Comparison of ENCODE assay signal across 1 cellular context in the genomic region with DNA sequence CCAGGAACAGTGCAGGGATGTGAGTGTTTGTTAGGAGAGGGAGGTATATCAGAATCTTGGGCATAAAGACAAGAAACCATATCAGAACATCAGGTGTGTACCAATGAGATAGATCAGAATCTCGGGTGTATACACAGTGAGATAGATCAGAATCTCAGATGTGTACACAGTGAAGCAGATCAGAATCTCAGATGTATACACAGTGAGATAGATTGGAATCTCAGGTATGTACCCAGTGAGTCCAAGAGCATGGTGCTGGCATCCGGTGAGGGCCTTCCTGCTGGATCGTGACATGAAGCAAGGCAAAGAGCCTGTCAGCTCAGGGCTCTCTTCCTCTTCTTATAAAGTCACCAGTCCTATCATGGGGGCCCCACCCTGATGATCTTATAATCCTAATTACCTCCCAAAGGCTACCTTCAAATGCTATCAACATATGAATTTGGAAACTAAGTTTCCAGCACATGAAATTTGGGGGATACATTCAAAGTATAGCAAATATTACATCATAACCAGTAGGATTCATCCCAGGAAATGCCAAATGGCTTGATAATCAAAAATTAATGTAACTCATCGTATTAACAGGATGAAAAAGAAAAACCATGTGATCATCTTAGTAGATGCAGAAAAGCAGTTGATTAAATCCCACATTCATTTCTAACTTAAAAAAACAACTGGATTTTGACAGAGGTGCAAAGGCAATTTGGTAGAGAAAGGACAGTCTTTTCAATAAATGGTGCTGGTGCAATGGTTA.
TF ChIP-seq lines count a peak whose summit lies in the region.

No MANE protein-coding gene starts in this region.

TF ChIP-seq in IMR-90, 13 proteins besides CTCF, POLR2A, EP300 and RAD21:
- TF ChIP-seq CEBPB (IDR thresholded peaks at IDR 0.05; ENCODE audit: low read depth, low read length) (peak; percentile 13; the same call in 1 of the 2 replicates), USF2 (IDR thresholded peaks at IDR 0.05; ENCODE audit: low read depth, low read length) (no peak)
